8 cellular contexts compared by ENCODE assay signal in genomic region chr2:71452565-71452964, GRCh38. TPM values are rescaled to one million over a fixed set of nuclear protein-coding genes. Genes with fewer than 3 reads are reported as not detected.
A peak's percentile ranks its signal among the peaks of the same experiment; 100 is the strongest.
DNase-seq lines count a peak whose midpoint lies in the region; ATAC-seq and TF ChIP-seq lines count a peak whose summit lies in the region.

No MANE protein-coding gene starts in this region.

- DNase-seq in CD8-positive, alpha-beta T cell: peak in 1 of 7 experiments; percentile 23
- DNase-seq in HFF-Myc (ENCODE audit: extremely low read depth, low read depth) (no peak), RWPE1 (ENCODE audit: low spot score) (peak; percentile 93), foreskin fibroblast (peak; percentile 36 to 62), body of pancreas (no peak), GM13977 (ENCODE audit: low spot score) (no peak)
- peak in 1 of 2 donors; percentile 49 for DNase-seq in stimulated activated effector memory CD8-positive, alpha-beta T cell treated with anti-CD3 and anti-CD28 coated beads, Interleukin-12 subunit alpha, Interleukin-12 subunit beta, amount 100 ng/mL, for 72 hours (ENCODE audit: low spot score in 2 of 2)
- DNase-seq in CD4-positive, alpha-beta memory T cell: no peak

- H3K4me1 ChIP-seq in CD8-positive, alpha-beta T cell (ENCODE audit: insufficient read depth, low read length): peaks cover 34% of the 10 kb centered on the region
- H3K4me1 ChIP-seq in body of pancreas: peaks cover 21% of the 10 kb centered on the region
- H3K4me1 ChIP-seq in CD4-positive, alpha-beta memory T cell (ENCODE audit: insufficient read depth, low read length): peaks cover 22% of the 10 kb centered on the region

- H3K9me3 Mint-ChIP-seq in CD8-positive, alpha-beta T cell: no peaks in the 10 kb centered on the region
- no peaks in the 10 kb centered on the region for H3K9me3 Mint-ChIP-seq in stimulated activated effector memory CD8-positive, alpha-beta T cell treated with anti-CD3 and anti-CD28 coated beads, Interleukin-12 subunit alpha, Interleukin-12 subunit beta, amount 100 ng/mL, for 72 hours
- H3K9me3 Mint-ChIP-seq in CD4-positive, alpha-beta memory T cell: no peaks in the 10 kb centered on the region

- H3K27ac Mint-ChIP-seq in CD8-positive, alpha-beta T cell: no peak overlapping the region
- H3K27ac Mint-ChIP-seq in stimulated activated effector memory CD8-positive, alpha-beta T cell treated with anti-CD3 and anti-CD28 coated beads, Interleukin-12 subunit alpha, Interleukin-12 subunit beta, amount 100 ng/mL, for 72 hours: no peak overlapping the region
- H3K27ac Mint-ChIP-seq in CD4-positive, alpha-beta memory T cell: no peak overlapping the region

- H3K27me3 ChIP-seq in CD8-positive, alpha-beta T cell (ENCODE audit: insufficient read depth, low read length): peaks cover 15% of the 10 kb centered on the region
- H3K27me3 ChIP-seq in body of pancreas: no peaks in the 10 kb centered on the region
- peaks cover 5% of the 10 kb centered on the region for H3K27me3 ChIP-seq in CD4-positive, alpha-beta memory T cell (ENCODE audit: insufficient read depth, low read length)

- intact Hi-C loops in CD8-positive, alpha-beta T cell (cut with DNase I, micrococcal nuclease): no loop called here
- intact Hi-C loops in body of pancreas (cut with DNase I): no loop called here
- intact Hi-C loops in CD4-positive, alpha-beta memory T cell (cut with micrococcal nuclease): no loop called here

- POLR2A ChIA-PET in CD8-positive, alpha-beta T cell (lab: Charles Lee): no interaction called here
- POLR2A ChIA-PET in RWPE1 (lab: Yijun Ruan, JAX; ENCODE audit: low non-redundant PET): no interaction called here
- POLR2A ChIA-PET in CD4-positive, alpha-beta memory T cell (lab: Charles Lee; ENCODE audit: partially characterized antibody): interaction anchor here (0.6 kb wide), 1 partner anchor 120 kb away, joined by 4 read pairs; no protein-coding TSS in a partner anchor

- no peak for TF ChIP-seq CTCF in CD8-positive, alpha-beta T cell (IDR thresholded peaks at IDR 0.05)
- peak; percentile 13 for TF ChIP-seq CTCF in HFF-Myc (IDR thresholded peaks at IDR 0.05; ENCODE audit: low read depth, low read length, missing control alignments)
- TF ChIP-seq CTCF in RWPE1 (conservative IDR thresholded peaks at IDR 0.05; ENCODE audit: low read depth): no peak
- peak; percentile 8 for TF ChIP-seq CTCF in foreskin fibroblast (IDR thresholded peaks at IDR 0.05; ENCODE audit: low read depth, low read length)
- no peak for TF ChIP-seq CTCF in body of pancreas (IDR thresholded peaks at IDR 0.05)
- no peak for TF ChIP-seq CTCF in GM13977 (IDR thresholded peaks at IDR 0.05; ENCODE audit: extremely low read depth, insufficient read depth, missing control alignments)

- 50 to 63% methylated on average over 2 of the region's 2 CpGs for WGBS in body of pancreas, 2 donors

- H3K9me3 ChIP-seq in CD8-positive, alpha-beta T cell (ENCODE audit: low read length): no peaks in the 10 kb centered on the region
- no peaks in the 10 kb centered on the region for H3K9me3 ChIP-seq in body of pancreas
- no peaks in the 10 kb centered on the region for H3K9me3 ChIP-seq in CD4-positive, alpha-beta memory T cell (ENCODE audit: control insufficient read depth in 1 of 2, low read length in 2 of 2)

- H3K4me3 Mint-ChIP-seq in CD8-positive, alpha-beta T cell: peak overlapping the region; percentile 26
- H3K4me3 Mint-ChIP-seq in stimulated activated effector memory CD8-positive, alpha-beta T cell treated with anti-CD3 and anti-CD28 coated beads, Interleukin-12 subunit alpha, Interleukin-12 subunit beta, amount 100 ng/mL, for 72 hours: peak overlapping the region; percentile 51
- H3K4me3 Mint-ChIP-seq in CD4-positive, alpha-beta memory T cell: peak overlapping the region in 1 of 8 donors; percentile 48

- H3K27me3 Mint-ChIP-seq in CD8-positive, alpha-beta T cell (ENCODE audit: low read depth): peaks cover 35% of the 10 kb centered on the region
- peaks cover 24 to 42% of the 10 kb centered on the region in 2 donors for H3K27me3 Mint-ChIP-seq in CD4-positive, alpha-beta memory T cell

- no peak overlapping the region for H3K4me3 ChIP-seq in CD8-positive, alpha-beta T cell (ENCODE audit: low read depth, low read length)
- no peak overlapping the region for H3K4me3 ChIP-seq in HFF-Myc (replicated peaks; ENCODE audit: low read depth, low read length)
- no peak overlapping the region for H3K4me3 ChIP-seq in foreskin fibroblast (ENCODE audit: low read depth in 1 of 2, low read length in 2 of 2)
- H3K4me3 ChIP-seq in body of pancreas: no peak overlapping the region
- no peak overlapping the region for H3K4me3 ChIP-seq in CD4-positive, alpha-beta memory T cell (ENCODE audit: low read length in 2 of 2)

- H3K36me3 Mint-ChIP-seq in CD8-positive, alpha-beta T cell: no peaks in the 10 kb centered on the region
- H3K36me3 Mint-ChIP-seq in stimulated activated effector memory CD8-positive, alpha-beta T cell treated with anti-CD3 and anti-CD28 coated beads, Interleukin-12 subunit alpha, Interleukin-12 subunit beta, amount 100 ng/mL, for 72 hours: no peaks in the 10 kb centered on the region
- H3K36me3 Mint-ChIP-seq in CD4-positive, alpha-beta memory T cell: no peaks in the 10 kb centered on the region

- CTCF ChIA-PET in CD8-positive, alpha-beta T cell (lab: Charles Lee): interaction anchor here (0.7 to 1.8 kb wide), 3 partner anchors 9 to 57 kb away, joined by 3 to 4 read pairs (median 4); no protein-coding TSS in a partner anchor
- CTCF ChIA-PET in RWPE1 (lab: Yijun Ruan, JAX): interaction anchor here (0.6 to 1.1 kb wide), 5 partner anchors 8 to 257 kb away, joined by 3 to 6 read pairs (median 3); no protein-coding TSS in a partner anchor
- CTCF ChIA-PET in CD4-positive, alpha-beta memory T cell (lab: Charles Lee; ENCODE audit: partially characterized antibody): interaction anchor here (1.4 to 1.6 kb wide), 2 partner anchors 9 to 52 kb away, joined by 3 read pairs; no protein-coding TSS in a partner anchor

- no peak overlapping the region for H3K27ac ChIP-seq in CD8-positive, alpha-beta T cell (ENCODE audit: low read depth, low read length)
- H3K27ac ChIP-seq in RWPE1: no peak overlapping the region
- H3K27ac ChIP-seq in body of pancreas: no peak overlapping the region
- H3K27ac ChIP-seq in CD4-positive, alpha-beta memory T cell (ENCODE audit: low read depth, low read length): no peak overlapping the region

- H3K36me3 ChIP-seq in CD8-positive, alpha-beta T cell (ENCODE audit: insufficient read depth, low read length): no peaks in the 10 kb centered on the region
- H3K36me3 ChIP-seq in body of pancreas (replicated peaks in 1 of 2; ENCODE audit: insufficient read depth in 1 of 2, low read depth in 2 of 2): no peaks in the 10 kb centered on the region
- H3K36me3 ChIP-seq in CD4-positive, alpha-beta memory T cell (ENCODE audit: insufficient read depth, low read length): no peaks in the 10 kb centered on the region

- no peak for TF ChIP-seq POLR2A in body of pancreas (IDR thresholded peaks at IDR 0.05)

- in situ Hi-C loops in GM13977 (cut with MboI; ENCODE audit: low pct_unique_long_range_greater_than_20kb, low sequenced_read_pairs, unreplicated experiment): no loop called here

- peak; percentile 64 for ATAC-seq in CD8-positive, alpha-beta T cell
- ATAC-seq in stimulated activated effector memory CD8-positive, alpha-beta T cell treated with anti-CD3 and anti-CD28 coated beads, Interleukin-12 subunit alpha, Interleukin-12 subunit beta, amount 100 ng/mL, for 72 hours: peak; percentile 62
- no peak for ATAC-seq in body of pancreas

- peaks cover 31% of the 10 kb centered on the region for H3K4me1 Mint-ChIP-seq in CD8-positive, alpha-beta T cell (ENCODE audit: low read depth)
- H3K4me1 Mint-ChIP-seq in stimulated activated effector memory CD8-positive, alpha-beta T cell treated with anti-CD3 and anti-CD28 coated beads, Interleukin-12 subunit alpha, Interleukin-12 subunit beta, amount 100 ng/mL, for 72 hours: peaks cover 57% of the 10 kb centered on the region
- H3K4me1 Mint-ChIP-seq in CD4-positive, alpha-beta memory T cell: peaks cover 8 to 16% (median 11%) of the 10 kb centered on the region in 4 donors

RNA-seq across cellular contexts. Expression of gene DYSF, which starts 0.8 kb away (rescaled TPM):
- total RNA-seq in CD8-positive, alpha-beta T cell: 1 to 10 TPM; 4.6 to 6.2 TPM
- 10 to 100 TPM in 1 of 2 donors, 1 to 10 TPM in 1; 3.1 to 10.9 TPM for total RNA-seq in body of pancreas
- under 1 TPM; 0.28 to 0.49 TPM for total RNA-seq in CD4-positive, alpha-beta memory T cell
- polyA plus RNA-seq in CD4-positive, alpha-beta memory T cell: not detected

Comparison
In these comparisons a context has a peak if more than half of its experiments do, and no peak if none do; other contexts are left out.
1. DNase-seq: peak in RWPE1 (single experiment) and foreskin fibroblast (2 of 2); none in HFF-Myc (single experiment), body of pancreas (0 of 4), GM13977 (single experiment) and CD4-positive, alpha-beta memory T cell (0 of 5).
2. CTCF ChIP-seq: peak in HFF-Myc (single experiment) and foreskin fibroblast (single experiment); none in CD8-positive, alpha-beta T cell (single experiment), RWPE1 (single experiment), body of pancreas (0 of 7) and GM13977 (single experiment).